1 cellular context compared by ENCODE assay signal in genomic region chr2:171574149-171574795, GRCh38.
A peak's percentile ranks its signal among the peaks of the same experiment; 100 is the strongest.
TF ChIP-seq lines count a peak whose summit lies in the region.

No MANE protein-coding gene starts in this region.

TF ChIP-seq in HepG2, 621 proteins besides CTCF, POLR2A, EP300 and RAD21 (continued from another document and continues in another):
- TF ChIP-seq ZNF687 (CRISPR knock-in tag; IDR thresholded peaks at IDR 0.05): peak; percentile 70
- no peak for TF ChIP-seq PRDM15 (CRISPR knock-in tag; IDR thresholded peaks at IDR 0.05)
- TF ChIP-seq ADNP (CRISPR knock-in tag; IDR thresholded peaks at IDR 0.05): no peak
- TF ChIP-seq ZFP91 (CRISPR knock-in tag; IDR thresholded peaks at IDR 0.05; ENCODE audit: borderline replicate concordance): peak; percentile 27; the same call in 1 of the 2 replicates
- TF ChIP-seq RBAK (CRISPR knock-in tag; IDR thresholded peaks at IDR 0.05): no peak
- no peak for TF ChIP-seq GTF2F1 (IDR thresholded peaks at IDR 0.05; ENCODE audit: low read length)
- no peak for TF ChIP-seq HINFP (CRISPR knock-in tag; IDR thresholded peaks at IDR 0.05; ENCODE audit: low read depth)
- TF ChIP-seq THAP11 (CRISPR knock-in tag; IDR thresholded peaks at IDR 0.05): peak; percentile 70
- TF ChIP-seq ZSCAN9 (CRISPR knock-in tag; IDR thresholded peaks at IDR 0.05; ENCODE audit: borderline replicate concordance): peak; percentile 42; the same call in 1 of the 2 replicates
- TF ChIP-seq KLF15 (CRISPR knock-in tag; IDR thresholded peaks at IDR 0.05; ENCODE audit: borderline replicate concordance): no peak
- no peak for TF ChIP-seq ZMYM2 (CRISPR knock-in tag; IDR thresholded peaks at IDR 0.05)
- TF ChIP-seq PAXIP1 (CRISPR knock-in tag; conservative IDR thresholded peaks at IDR 0.05): no peak
- TF ChIP-seq ZNF816 (CRISPR knock-in tag; IDR thresholded peaks at IDR 0.05; ENCODE audit: borderline replicate concordance): no peak
- peak; percentile 48; the same call in 1 of the 2 replicates for TF ChIP-seq SMC3 (IDR thresholded peaks at IDR 0.05; ENCODE audit: low read length)
- peak; percentile 96 for TF ChIP-seq XRCC5 (optimal IDR thresholded peaks at IDR 0.05; ENCODE audit: low read length)
- peak; percentile 74; the same call in 1 of the 2 replicates for TF ChIP-seq ZFX (CRISPR knock-in tag; IDR thresholded peaks at IDR 0.05; ENCODE audit: low read depth)
- peak; percentile 80 for TF ChIP-seq ZNF644 (CRISPR knock-in tag; IDR thresholded peaks at IDR 0.05; ENCODE audit: low read depth)
- TF ChIP-seq ZNF343 (CRISPR knock-in tag; IDR thresholded peaks at IDR 0.05): no peak
- TF ChIP-seq CREB1 (IDR thresholded peaks at IDR 0.05): peak; percentile 76
- TF ChIP-seq CREB1 (CRISPR knock-in tag; IDR thresholded peaks at IDR 0.05): no peak
- no peak for TF ChIP-seq ZNF17 (CRISPR knock-in tag; IDR thresholded peaks at IDR 0.05)
- TF ChIP-seq CBX1 (IDR thresholded peaks at IDR 0.05; ENCODE audit: low read depth): no peak
- TF ChIP-seq SMYD3 (CRISPR knock-in tag; IDR thresholded peaks at IDR 0.05): no peak
- no peak for TF ChIP-seq FOXJ3 (CRISPR knock-in tag; IDR thresholded peaks at IDR 0.05; ENCODE audit: borderline replicate concordance)
- TF ChIP-seq HNF1A (IDR thresholded peaks at IDR 0.05; ENCODE audit: low read depth): no peak
- TF ChIP-seq HNF1A (CRISPR knock-in tag; IDR thresholded peaks at IDR 0.05; ENCODE audit: borderline replicate concordance): no peak
- no peak for TF ChIP-seq ZNF609 (CRISPR knock-in tag; IDR thresholded peaks at IDR 0.05; ENCODE audit: borderline replicate concordance)
- no peak for TF ChIP-seq ZFP36L2 (CRISPR knock-in tag; IDR thresholded peaks at IDR 0.05)
- no peak for TF ChIP-seq ZNF230 (CRISPR knock-in tag; IDR thresholded peaks at IDR 0.05)
- TF ChIP-seq MBD4 (IDR thresholded peaks at IDR 0.05; ENCODE audit: borderline replicate concordance, low read length): no peak
- no peak for TF ChIP-seq PAX8 (CRISPR knock-in tag; IDR thresholded peaks at IDR 0.05; ENCODE audit: borderline replicate concordance)
- 0 out of 2 replicates have a peak, but pooled peaks have one; percentile 20 for TF ChIP-seq BHLHE40 (IDR thresholded peaks at IDR 0.05; ENCODE audit: low read length)
- no peak for TF ChIP-seq ZBTB21 (CRISPR knock-in tag; IDR thresholded peaks at IDR 0.05)
- TF ChIP-seq KDM3A (CRISPR knock-in tag; IDR thresholded peaks at IDR 0.05; ENCODE audit: low read depth): peak; percentile 73; the same call in 1 of the 2 replicates
- TF ChIP-seq ZNF572 (CRISPR knock-in tag; IDR thresholded peaks at IDR 0.05): no peak
- TF ChIP-seq ZNF333 (CRISPR knock-in tag; IDR thresholded peaks at IDR 0.05; ENCODE audit: borderline replicate concordance): no peak
- TF ChIP-seq ARNT (IDR thresholded peaks at IDR 0.05): no peak
